ENCODE assay signal across 22 cellular contexts in the genomic region with DNA sequence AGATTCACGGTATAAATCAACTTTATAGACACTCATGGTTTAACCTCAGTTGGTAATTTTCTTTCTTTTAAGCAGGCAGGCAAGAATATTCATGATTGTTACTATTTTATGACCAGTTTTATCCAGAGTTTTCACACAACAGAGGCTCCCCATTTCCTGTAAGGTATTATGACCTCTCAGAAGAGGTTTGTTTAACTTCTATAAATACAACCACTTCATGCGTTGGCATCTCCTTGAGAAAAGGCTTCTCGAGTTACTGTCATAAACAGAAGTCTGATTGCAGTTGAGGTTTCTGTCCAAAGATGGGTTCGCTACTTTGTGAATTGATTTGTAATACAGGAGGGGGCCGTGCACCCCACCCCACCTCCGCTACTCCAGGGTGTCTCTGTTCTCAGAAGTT. TPM values are rescaled to one million over a fixed set of nuclear protein-coding genes. Genes with fewer than 3 reads are reported as not detected.
A peak's percentile ranks its signal among the peaks of the same experiment; 100 is the strongest.
DNase-seq lines count a peak whose midpoint lies in the region; ATAC-seq and TF ChIP-seq lines count a peak whose summit lies in the region.
"Had no signal": no experiment of that assay in that cellular context is flagged by ENCODE, and none has a peak within 500 bp of the region (broad histone marks: within the 10 kb centered on the region; RNA-seq: fewer than 3 reads in every experiment).

No MANE protein-coding gene starts in this region.

- ATAC-seq in left cardiac atrium, result no peak
- no peak for ATAC-seq in activated CD4-positive, CD25-positive, alpha-beta regulatory T cell treated with anti-CD3 and anti-CD28 coated beads, Interleukin-2, amount 50 U/mL, for 24 hours
- ATAC-seq in HG03521 (IDR thresholded peaks at IDR 0.05; ENCODE audit: unreplicated experiment), result no peak

- in situ Hi-C loops in astrocyte of the spinal cord (cut with HindIII; ENCODE audit: low sequenced_read_pairs), result no loop called here

- DNase-seq in right atrium auricular region (ENCODE audit: low spot score), result no peak
- DNase-seq in left cardiac atrium, result no peak
- peak; percentile 3 for DNase-seq in astrocyte of the spinal cord (ENCODE audit: low read depth, low spot score)
- peak; percentile 78 for DNase-seq in myocyte (ENCODE audit: low read depth)
- DNase-seq in T-helper 1 cell, result no peak
- no peak for DNase-seq in caudate nucleus (lab: John Stamatoyannopoulos, UW)
- DNase-seq: activated CD4-positive, alpha-beta T cell treated with anti-CD3 and anti-CD28 coated beads for 48 hours; activated effector memory CD4-positive, alpha-beta T cell treated with anti-CD3 and anti-CD28 coated beads, Interleukin-2, amount 50 U/mL, for 16 hours; activated T-cell treated with anti-CD3 and anti-CD28 coated beads, Interleukin-2, amount 50 U/mL, for 1 hour; DMS153; effector CD4-positive, alpha-beta T cell; GDM1; head of caudate nucleus; Kasumi-1; naive B cell; NCI-H1092; NCI-H187; NCI-H82; stimulated activated CD4-positive, alpha-beta T cell treated with anti-CD3 and anti-CD28 coated beads, Interleukin-4, amount 100 ng/mL, for 1 hour had no signal

- H3K9me3 ChIP-seq in right atrium auricular region, result no peaks in the 10 kb centered on the region

- H3K4me3 ChIP-seq in right atrium auricular region (no peak overlapping the region), astrocyte of the spinal cord (ENCODE audit: low read depth, low read length) (no peak overlapping the region)

- TF ChIP-seq CTCF in right atrium auricular region (IDR thresholded peaks at IDR 0.05) (no peak), astrocyte of the spinal cord (IDR thresholded peaks at IDR 0.05; ENCODE audit: low read depth, low read length) (no peak)

- peaks cover 0 to 48% of the 10 kb centered on the region in 2 donors for H3K4me1 ChIP-seq in right atrium auricular region

- intact Hi-C loops in left cardiac atrium (cut with DNase I), result no loop called here

- peak overlapping the region; percentile 82 to 85 for H3K27ac ChIP-seq in right atrium auricular region
- no peak overlapping the region for H3K27ac ChIP-seq in caudate nucleus (ENCODE audit: low read depth, low read length)

- H3K27me3 ChIP-seq in right atrium auricular region, result no peaks in the 10 kb centered on the region

- H3K36me3 ChIP-seq in right atrium auricular region, result peaks cover 18% of the 10 kb centered on the region

RNA-seq across cellular contexts. Expression of gene ENTREP1, which starts 55.3 kb away (rescaled TPM):
- total RNA-seq in right atrium auricular region (10 to 100 TPM; 12.1 to 16.2 TPM), left cardiac atrium (10 to 100 TPM; 12.0 to 16.4 TPM), myocyte (3.4 and 3.7 TPM in 2 replicates)
- polyA plus RNA-seq in myocyte (2012), result 6.5 TPM
- total RNA-seq: activated CD8-positive, alpha-beta memory T cell treated with anti-CD3 and anti-CD28 coated beads for 36 hours had no signal

Comparison
In these comparisons a context has a peak if more than half of its experiments do, and no peak if none do; other contexts are left out.
1. DNase-seq: peak in astrocyte of the spinal cord (single experiment) and myocyte (single experiment); none in right atrium auricular region (single experiment), left cardiac atrium (single experiment), T-helper 1 cell (0 of 5) and caudate nucleus (0 of 61).